23 cellular contexts compared by ENCODE assay signal in the genomic region with DNA sequence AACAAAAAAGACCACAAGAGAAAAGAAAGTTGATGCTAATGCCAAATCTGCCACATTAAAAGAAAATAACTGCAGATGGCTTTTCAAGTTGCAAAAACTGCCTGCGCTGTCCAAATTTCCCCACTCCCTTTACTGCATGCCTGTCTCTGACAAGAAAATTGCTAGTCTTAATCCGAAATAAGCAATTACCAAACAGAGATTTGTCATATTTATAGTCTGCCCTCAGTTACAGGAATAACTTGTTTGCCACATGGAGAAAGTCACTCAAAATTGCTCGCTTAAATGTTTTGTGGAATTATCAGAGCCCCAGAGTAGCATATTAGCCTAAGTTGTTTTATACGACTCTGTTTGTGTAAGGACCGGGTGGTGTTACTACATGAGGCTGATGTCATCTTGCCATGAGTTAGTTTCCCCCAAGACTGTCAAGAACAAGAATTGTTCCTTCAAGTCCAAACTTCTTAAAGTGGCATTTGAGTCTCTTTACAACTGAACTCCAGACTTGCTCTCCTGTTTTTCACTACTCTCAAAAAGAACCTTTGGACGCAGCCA.
"Had no signal": no experiment of that assay in that cellular context is flagged by ENCODE, and none has a peak within 500 bp of the region (broad histone marks: within the 10 kb centered on the region; RNA-seq: fewer than 3 reads in every experiment).

No MANE protein-coding gene starts in this region.

- H3K4me1 Mint-ChIP-seq: immature natural killer cell; memory B cell; stimulated activated naive B cell treated with anti-CD40 and anti-IgM and Interleukin-4, amounts not matched to agents 10 μg/mL and 1 μg/mL and 100 μg/mL, for 72 hours; stimulated activated naive CD8-positive, alpha-beta T cell treated with anti-CD3 and anti-CD28 coated beads, Interleukin-15, amount 100 ng/mL, for 72 hours had no signal

- FAIRE-seq: endometrium, keratinocyte, urothelium cell line had no signal

- H3K27me3 ChIP-seq: esophagus muscularis mucosa, left lung, right lobe of liver, testis had no signal

- H3K27ac ChIP-seq: esophagus muscularis mucosa, foreskin keratinocyte, left lung, lower lobe of right lung, psoas muscle, right lobe of liver, spleen, testis had no signal

- H3K4me1 ChIP-seq: foreskin keratinocyte, left lung, lower lobe of right lung, psoas muscle, right lobe of liver, spleen, testis had no signal

- H3K36me3 Mint-ChIP-seq: memory B cell; natural killer cell treated with Interleukin-12 subunit alpha and Interleukin-12 subunit beta and Interleukin-15 and Interleukin-18, amount 100 ng/mL, for 72 hours had no signal

- H3K9me3 ChIP-seq: lower lobe of right lung, psoas muscle, right lobe of liver, testis had no signal

- H3K36me3 ChIP-seq: esophagus muscularis mucosa, left lung, lower lobe of right lung, right lobe of liver, spleen had no signal

- DNase-seq: effector memory CD4-positive, alpha-beta T cell; immature natural killer cell; left lung; lower lobe of right lung; midbrain; psoas muscle; retina; right lobe of liver; spleen; stimulated activated CD4-positive, alpha-beta T cell treated with anti-CD3 and anti-CD28 coated beads, Interleukin-15, amount 100 ng/mL, for 24 hours; stimulated activated CD4-positive, alpha-beta T cell treated with anti-CD3 and anti-CD28 coated beads, Interleukin-1b, Interleukin-23, amount 100 ng/mL, for 48 hours; stimulated activated CD4-positive, alpha-beta T cell treated with anti-CD3 and anti-CD28 coated beads, Interleukin-4, amount 100 ng/mL, for 4 hours; stimulated activated naive B cell treated with anti-CD40 and anti-IgM and Interleukin-4, amounts not matched to agents 10 μg/mL and 1 μg/mL and 100 μg/mL, for 72 hours; stimulated activated naive CD8-positive, alpha-beta T cell treated with anti-CD3 and anti-CD28 coated beads, Interleukin-15, amount 100 ng/mL, for 72 hours; testis; trophoblast cell had no signal

- ATAC-seq: left lung; lower lobe of right lung; natural killer cell treated with Interleukin-12 subunit alpha and Interleukin-12 subunit beta and Interleukin-15 and Interleukin-18, amount 100 ng/mL, for 72 hours; psoas muscle; right lobe of liver; stimulated activated naive B cell treated with anti-CD40 and anti-IgM and Interleukin-4, amounts not matched to agents 10 μg/mL and 1 μg/mL and 100 μg/mL, for 72 hours; stimulated activated naive CD8-positive, alpha-beta T cell treated with anti-CD3 and anti-CD28 coated beads, Interleukin-15, amount 100 ng/mL, for 72 hours had no signal

- H3K27ac Mint-ChIP-seq: immature natural killer cell; memory B cell; natural killer cell treated with Interleukin-12 subunit alpha and Interleukin-12 subunit beta and Interleukin-15 and Interleukin-18, amount 100 ng/mL, for 72 hours; stimulated activated naive B cell treated with anti-CD40 and anti-IgM and Interleukin-4, amounts not matched to agents 10 μg/mL and 1 μg/mL and 100 μg/mL, for 72 hours; stimulated activated naive CD8-positive, alpha-beta T cell treated with anti-CD3 and anti-CD28 coated beads, Interleukin-15, amount 100 ng/mL, for 72 hours had no signal

- H3K27me3 Mint-ChIP-seq: natural killer cell treated with Interleukin-12 subunit alpha and Interleukin-12 subunit beta and Interleukin-15 and Interleukin-18, amount 100 ng/mL, for 72 hours; stimulated activated naive CD8-positive, alpha-beta T cell treated with anti-CD3 and anti-CD28 coated beads, Interleukin-15, amount 100 ng/mL, for 72 hours had no signal

- H3K4me3 Mint-ChIP-seq: immature natural killer cell; memory B cell; natural killer cell treated with Interleukin-12 subunit alpha and Interleukin-12 subunit beta and Interleukin-15 and Interleukin-18, amount 100 ng/mL, for 72 hours; stimulated activated naive B cell treated with anti-CD40 and anti-IgM and Interleukin-4, amounts not matched to agents 10 μg/mL and 1 μg/mL and 100 μg/mL, for 72 hours; stimulated activated naive CD8-positive, alpha-beta T cell treated with anti-CD3 and anti-CD28 coated beads, Interleukin-15, amount 100 ng/mL, for 72 hours had no signal

- H3K4me3 ChIP-seq: esophagus muscularis mucosa, left lung, lower lobe of right lung, psoas muscle, right lobe of liver, spleen, testis had no signal
